26 cellular contexts compared by ENCODE assay signal in genomic region chr1:54169068-54169467, GRCh38. TPM values are rescaled to one million over a fixed set of nuclear protein-coding genes. Genes with fewer than 3 reads are reported as not detected.
DNase-seq lines count a peak whose midpoint lies in the region; ATAC-seq, FAIRE-seq and TF ChIP-seq lines count a peak whose summit lies in the region.
"Had no signal": no experiment of that assay in that cellular context is flagged by ENCODE, and none has a peak within 500 bp of the region (broad histone marks: within the 10 kb centered on the region; RNA-seq: fewer than 3 reads in every experiment).

No MANE protein-coding gene starts in this region.

- H3K27me3 ChIP-seq in HepG2 (ENCODE audit: control insufficient read depth in 1 of 2, insufficient read depth in 2 of 2, low read length in 2 of 2) (no peaks in the 10 kb centered on the region; a peak in 1 of 5 replicates), right lobe of liver (no peaks in the 10 kb centered on the region), K562 (ENCODE audit: control insufficient read depth in 2 of 2, insufficient read depth in 2 of 2, low read length in 2 of 2) (no peaks in the 10 kb centered on the region)
- no peaks in the 10 kb centered on the region for H3K27me3 ChIP-seq in naive thymus-derived CD4-positive, alpha-beta T cell (ENCODE audit: control insufficient read depth in 2 of 2, insufficient read depth in 2 of 2, low read length in 2 of 2)
- H3K27me3 ChIP-seq: BE2C, BLaER1 had no signal

- H3K4me1 Mint-ChIP-seq in naive thymus-derived CD4-positive, alpha-beta T cell = peaks cover 1 to 19% (median 16%) of the 10 kb centered on the region in 7 donors
- peaks cover 9% of the 10 kb centered on the region for H3K4me1 Mint-ChIP-seq in activated CD4-positive, alpha-beta T cell treated with anti-CD3 and anti-CD28 coated beads for 36 hours

- no peak for TF ChIP-seq RAD21 in HepG2 (CRISPR knock-in tag; IDR thresholded peaks at IDR 0.05)
- TF ChIP-seq RAD21 in K562 (CRISPR knock-in tag; conservative IDR thresholded peaks at IDR 0.05 in 1 of 2, IDR thresholded peaks at IDR 0.05 in 1 of 2) = no peak

- peak overlapping the region in 5 of 9 donors; percentile 5 to 69 (median 59) for H3K27ac Mint-ChIP-seq in naive thymus-derived CD4-positive, alpha-beta T cell
- H3K27ac Mint-ChIP-seq in activated CD4-positive, alpha-beta T cell treated with anti-CD3 and anti-CD28 coated beads for 36 hours = no peak overlapping the region
- H3K27ac Mint-ChIP-seq: CD4-positive, alpha-beta T cell had no signal

- H3K4me3 Mint-ChIP-seq in naive thymus-derived CD4-positive, alpha-beta T cell = no peak overlapping the region
- H3K4me3 Mint-ChIP-seq in activated CD4-positive, alpha-beta T cell treated with anti-CD3 and anti-CD28 coated beads for 36 hours = no peak overlapping the region
- H3K4me3 Mint-ChIP-seq: CD14-positive monocyte; CD4-positive, alpha-beta T cell; CD8-positive, alpha-beta T cell had no signal

- no peaks in the 10 kb centered on the region for H3K9me3 Mint-ChIP-seq in naive thymus-derived CD4-positive, alpha-beta T cell
- no peaks in the 10 kb centered on the region for H3K9me3 Mint-ChIP-seq in activated CD4-positive, alpha-beta T cell treated with anti-CD3 and anti-CD28 coated beads for 36 hours (ENCODE audit: low read depth)
- H3K9me3 Mint-ChIP-seq: CD14-positive monocyte; CD4-positive, alpha-beta T cell; CD8-positive, alpha-beta T cell had no signal

- in situ Hi-C loops in HepG2 (cut with HindIII; ENCODE audit: extremely low pct_ligation_motif_present, low pct_unique_long_range_greater_than_20kb) (no loop called here), K562 (cut with MboI) (no loop called here)

- H3K9ac ChIP-seq in HepG2 (ENCODE audit: insufficient read depth, low read depth, low read length) = no peak overlapping the region
- no peak overlapping the region for H3K9ac ChIP-seq in K562 (ENCODE audit: insufficient read depth in 1 of 2, low read depth in 2 of 2, low read length in 2 of 2)
- H3K9ac ChIP-seq: BLaER1 had no signal

- no peaks in the 10 kb centered on the region for H3K27me3 Mint-ChIP-seq in naive thymus-derived CD4-positive, alpha-beta T cell
- no peaks in the 10 kb centered on the region for H3K27me3 Mint-ChIP-seq in activated CD4-positive, alpha-beta T cell treated with anti-CD3 and anti-CD28 coated beads for 36 hours
- H3K27me3 Mint-ChIP-seq: CD4-positive, alpha-beta T cell had no signal

- H3K36me3 Mint-ChIP-seq in naive thymus-derived CD4-positive, alpha-beta T cell = peaks cover 0 to 13% (median 0%) of the 10 kb centered on the region in 5 donors
- H3K36me3 Mint-ChIP-seq in activated CD4-positive, alpha-beta T cell treated with anti-CD3 and anti-CD28 coated beads for 36 hours (ENCODE audit: low read depth) = no peaks in the 10 kb centered on the region

- H3K27ac ChIP-seq in HepG2 (ENCODE audit: extremely low read length, insufficient read depth, low read length) (no peak overlapping the region), right lobe of liver (no peak overlapping the region), K562 (ENCODE audit: extremely low read depth, low read depth, low read length) (no peak overlapping the region)
- no peak overlapping the region for H3K27ac ChIP-seq in naive thymus-derived CD4-positive, alpha-beta T cell (ENCODE audit: low read depth, low read length)
- H3K27ac ChIP-seq: BLaER1 had no signal

- DNase-seq in HepG2 (ENCODE audit: low spot score) (no peak), right lobe of liver (no peak), K562 (ENCODE audit: extremely low read depth in 1 of 4, low spot score in 3 of 4) (no peak), SK-N-DZ (ENCODE audit: low spot score) (no peak)
- DNase-seq in naive thymus-derived CD4-positive, alpha-beta T cell = no peak
- DNase-seq in activated CD4-positive, alpha-beta T cell treated with anti-CD3 and anti-CD28 coated beads for 36 hours = no peak
- DNase-seq: 8988T; ACHN; BE2C; C1 segment of cervical spinal cord; Caco-2; Calu3; CD4-positive, alpha-beta T cell; CD8-positive, alpha-beta T cell; DMS79 treated with DMSO at 0.1 percent for 48 hours; GF-D8 had no signal

- POLR2A ChIA-PET in HepG2 (lab: Yijun Ruan, JAX) (no interaction called here), K562 (lab: Yijun Ruan, JAX) (interaction anchor here (0.7 kb wide), 1 partner anchor 9 kb away, joined by 3 read pairs; no protein-coding TSS in a partner anchor)
- POLR2A ChIA-PET in naive thymus-derived CD4-positive, alpha-beta T cell (lab: Charles Lee) = interaction anchor here (0.6 kb wide), 1 partner anchor 225 kb away, joined by 3 read pairs; no protein-coding TSS in a partner anchor
- POLR2A ChIA-PET in activated CD4-positive, alpha-beta T cell treated with anti-CD3 and anti-CD28 coated beads for 36 hours (lab: Charles Lee) = no interaction called here

- intact Hi-C loops in HepG2 (cut with micrococcal nuclease; ENCODE audit: unreplicated experiment) = no loop called here
- intact Hi-C loops in right lobe of liver (cut with DNase I) = no loop called here
- intact Hi-C loops in K562 (cut with micrococcal nuclease) = loop anchor here (5.0 kb wide), 1 partner anchor 47 kb away; no protein-coding TSS in a partner anchor
- intact Hi-C loops in naive thymus-derived CD4-positive, alpha-beta T cell (cut with micrococcal nuclease) = no loop called here
- intact Hi-C loops in activated CD4-positive, alpha-beta T cell treated with anti-CD3 and anti-CD28 coated beads for 36 hours (cut with DNase I, micrococcal nuclease) = no loop called here

- H3K4me3 ChIP-seq in HepG2 (replicated peaks in 1 of 3; ENCODE audit: insufficient read depth in 1 of 3, low read depth in 2 of 3, low read length in 3 of 3) = no peak overlapping the region
- H3K4me3 ChIP-seq in right lobe of liver = no peak overlapping the region
- H3K4me3 ChIP-seq in K562 = no peak overlapping the region
- no peak overlapping the region for H3K4me3 ChIP-seq in naive thymus-derived CD4-positive, alpha-beta T cell (ENCODE audit: low read length)
- H3K4me3 ChIP-seq: BLaER1, GM12878 had no signal

- no peaks in the 10 kb centered on the region for H3K36me3 ChIP-seq in HepG2 (replicated peaks in 1 of 2; ENCODE audit: control insufficient read depth in 1 of 2, insufficient read depth in 2 of 2, low read length in 2 of 2)
- H3K36me3 ChIP-seq in right lobe of liver = no peaks in the 10 kb centered on the region
- H3K36me3 ChIP-seq in K562 (ENCODE audit: control insufficient read depth, insufficient read depth, low read length) = no peaks in the 10 kb centered on the region; the same call in 2 of the 3 replicates
- peaks cover 0 to 6% (median 0%) of the 10 kb centered on the region in 3 experiments for H3K36me3 ChIP-seq in naive thymus-derived CD4-positive, alpha-beta T cell (ENCODE audit: control insufficient read depth in 2 of 3, insufficient read depth in 3 of 3, low read length in 3 of 3)
- H3K36me3 ChIP-seq: BE2C had no signal

- H3K4me2 ChIP-seq in HepG2 (ENCODE audit: low read depth, low read length) = no peak overlapping the region
- H3K4me2 ChIP-seq in K562 (ENCODE audit: insufficient read depth, low read length) = no peak overlapping the region
- H3K4me2 ChIP-seq: BLaER1 had no signal

- TF ChIP-seq EP300 in HepG2 (IDR thresholded peaks at IDR 0.05; ENCODE audit: low read depth in 2 of 2, low read length in 2 of 2) = no peak
- TF ChIP-seq EP300 in HepG2 (CRISPR knock-in tag; IDR thresholded peaks at IDR 0.05; ENCODE audit: borderline replicate concordance) = no peak
- no peak for TF ChIP-seq EP300 in K562 (IDR thresholded peaks at IDR 0.05; ENCODE audit: low read length)

- no peak for ATAC-seq in HepG2
- ATAC-seq in right lobe of liver = no peak
- no peak for ATAC-seq in K562
- ATAC-seq in naive thymus-derived CD4-positive, alpha-beta T cell = no peak
- no peak for ATAC-seq in activated CD4-positive, alpha-beta T cell treated with anti-CD3 and anti-CD28 coated beads for 36 hours
- ATAC-seq: CD8-positive, alpha-beta T cell; GM12878 had no signal

- CTCF ChIA-PET in HepG2 (lab: Yijun Ruan, JAX; ENCODE audit: low intra/inter-chr PET ratio, low total read pairs) = no interaction called here
- CTCF ChIA-PET in K562 (lab: Yijun Ruan, JAX; ENCODE audit: low intra/inter-chr PET ratio) = no interaction called here
- CTCF ChIA-PET in naive thymus-derived CD4-positive, alpha-beta T cell (lab: Charles Lee) = no interaction called here
- CTCF ChIA-PET in activated CD4-positive, alpha-beta T cell treated with anti-CD3 and anti-CD28 coated beads for 36 hours (lab: Charles Lee) = interaction anchor here (0.7 kb wide), 1 partner anchor 465 kb away, joined by 3 read pairs; no protein-coding TSS in a partner anchor

- H3K79me2 ChIP-seq in HepG2 (ENCODE audit: insufficient read depth, low read length) (no peaks in the 10 kb centered on the region), K562 (ENCODE audit: control insufficient read depth, insufficient read depth, low read length) (no peaks in the 10 kb centered on the region)

- H4K20me1 ChIP-seq in HepG2 (ENCODE audit: insufficient read depth, low read length) (no peaks in the 10 kb centered on the region), K562 (replicated peaks; ENCODE audit: control insufficient read depth, insufficient read depth, low read length) (no peaks in the 10 kb centered on the region)
- H4K20me1 ChIP-seq: BLaER1 had no signal

- TF ChIP-seq POLR2A in HepG2 (IDR thresholded peaks at IDR 0.05; ENCODE audit: insufficient read depth in 1 of 2, low read depth in 2 of 2, low read length in 2 of 2) (no peak), right lobe of liver (IDR thresholded peaks at IDR 0.05) (no peak), K562 (conservative IDR thresholded peaks at IDR 0.05) (no peak)

- WGBS in HepG2 (ENCODE audit: low lambda C conversion rate) = 20% methylated on average over 3 of the region's 3 CpGs
- 72% methylated on average over 3 of the region's 3 CpGs for WGBS in right lobe of liver (ENCODE audit: insufficient coverage, low coverage, low lambda C conversion rate, missing lambda C conversion rate)
- 15% methylated on average over 3 of the region's 3 CpGs for WGBS in K562 (ENCODE audit: insufficient coverage, low coverage, missing lambda C conversion rate)

- TF ChIP-seq CTCF in HepG2 (CRISPR knock-in tag; IDR thresholded peaks at IDR 0.05) (no peak), right lobe of liver (IDR thresholded peaks at IDR 0.05) (no peak), K562 (IDR thresholded peaks at IDR 0.05 in 2 of 3, conservative IDR thresholded peaks at IDR 0.05 in 1 of 3; ENCODE audit: insufficient read depth in 2 of 3, low read depth in 1 of 3, low read length in 3 of 3) (no peak)

- H2AFZ ChIP-seq in HepG2 (ENCODE audit: low read length) = no peak overlapping the region
- H2AFZ ChIP-seq in K562 (ENCODE audit: low read depth, low read length) = no peak overlapping the region

- FAIRE-seq in HepG2 (lab: Jason Lieb, UNC) = no peak
- peak; percentile 46 for FAIRE-seq in K562 (lab: Jason Lieb, UNC)
- FAIRE-seq: A204.1, D721Med, G401.6, GM12878, GM12892, GM18507 had no signal

- no peaks in the 10 kb centered on the region for H3K9me1 ChIP-seq in K562 (ENCODE audit: control insufficient read depth, insufficient read depth, low read length)

- BruUV-seq in HepG2 (replicated peaks; lab: Mats Ljungman, UMichigan) (no TSS peak), K562 (replicated peaks; lab: Mats Ljungman, UMichigan) (no TSS peak)

- peaks cover 12% of the 10 kb centered on the region for H3K4me1 ChIP-seq in HepG2 (ENCODE audit: insufficient read depth, low read length)
- peaks cover 0 to 12% (median 0%) of the 10 kb centered on the region in 4 donors for H3K4me1 ChIP-seq in right lobe of liver
- H3K4me1 ChIP-seq in K562 (replicated peaks in 1 of 2; ENCODE audit: control insufficient read depth in 2 of 2, insufficient read depth in 2 of 2, low read length in 2 of 2) = peaks cover 0 to 7% of the 10 kb centered on the region in 2 experiments; a peak in 4 of 5 replicates
- H3K4me1 ChIP-seq in naive thymus-derived CD4-positive, alpha-beta T cell (ENCODE audit: control insufficient read depth in 2 of 2, insufficient read depth in 2 of 2, low read length in 2 of 2) = peaks cover 0 to 7% of the 10 kb centered on the region in 2 donors
- H3K4me1 ChIP-seq: BE2C had no signal

- H3K9me3 ChIP-seq in HepG2 (ENCODE audit: low read length) (no peaks in the 10 kb centered on the region), right lobe of liver (no peaks in the 10 kb centered on the region), K562 (replicated peaks; ENCODE audit: control insufficient read depth, insufficient read depth, low read depth, low read length) (no peaks in the 10 kb centered on the region)
- H3K9me3 ChIP-seq in naive thymus-derived CD4-positive, alpha-beta T cell (ENCODE audit: control insufficient read depth in 2 of 3, low read length in 3 of 3) = no peaks in the 10 kb centered on the region
- H3K9me3 ChIP-seq: BE2C, BLaER1, Caco-2 had no signal

RNA-seq across cellular contexts. Expression of gene CDCP2, which starts 16.3 kb away (rescaled TPM):
- total RNA-seq in HepG2 (2016; rRNA removed; fragmentation: Illumina TruSeq; extraction: Trizol) (not detected in 2 replicates), right lobe of liver (not detected), K562 (2014; rRNA removed) (not detected in 2 replicates), K562 (2014; rRNA removed; fragmentation: Illumina TruSeq; extraction: Trizol) (0.06 TPM in 1 of 2 replicates, not detected in the other), K562 (2015; rRNA removed; fragmentation: Illumina TruSeq; extraction: Trizol) (not detected in 2 replicates), K562 (2021) (not detected in 2 replicates)
- not detected in 2 replicates for total RNA-seq in HepG2 (2016; cell fraction: cytosol; rRNA removed; fragmentation: Illumina TruSeq; extraction: Trizol; ENCODE audit: low read depth)
- not detected in 2 replicates for total RNA-seq in HepG2 (2016; cell fraction: insoluble cytoplasmic fraction; rRNA removed; fragmentation: Illumina TruSeq; extraction: Trizol)
- not detected in 2 replicates for total RNA-seq in HepG2 (2016; cell fraction: membrane; rRNA removed; fragmentation: Illumina TruSeq; extraction: Trizol)
- total RNA-seq in HepG2 (2016; cell fraction: nucleus; rRNA removed; fragmentation: Illumina TruSeq; extraction: Trizol) = not detected in 2 replicates
- polyA plus RNA-seq in HepG2 (2011; rRNA removed) (0.03 TPM in 1 of 2 replicates, not detected in the other), K562 (2011; rRNA removed) (not detected in 2 replicates), K562 (2014; fragmentation: Illumina TruSeq; extraction: Trizol) (not detected in 2 replicates), K562 (2014; fragmentation: Nextera tagmentation; extraction: Ambion mirVana) (not detected), K562 (2014; rRNA removed) (0.05 TPM in 1 of 2 replicates, not detected in the other)
- not detected in 2 replicates for polyA plus RNA-seq in HepG2 (2011; cell fraction: cytosol; rRNA removed)
- not detected in 2 replicates for polyA plus RNA-seq in HepG2 (2011; cell fraction: nucleus; rRNA removed)
- not detected in 2 replicates for polyA plus RNA-seq in HepG2 (2012)
- polyA plus RNA-seq in HepG2 (2016; cell fraction: cytosol; fragmentation: Illumina TruSeq; extraction: Trizol; ENCODE audit: low read depth) = not detected in 2 replicates
- polyA plus RNA-seq in HepG2 (2016; cell fraction: insoluble cytoplasmic fraction; fragmentation: Illumina TruSeq; extraction: Trizol; ENCODE audit: low read depth) = not detected in 2 replicates
- polyA plus RNA-seq in HepG2 (2016; cell fraction: membrane; fragmentation: Illumina TruSeq; extraction: Trizol; ENCODE audit: low read depth) = not detected in 2 replicates
- not detected in 2 replicates for polyA plus RNA-seq in HepG2 (2016; cell fraction: nucleus; fragmentation: Illumina TruSeq; extraction: Trizol; ENCODE audit: insufficient read depth, low read depth)
- polyA minus RNA-seq in HepG2 (2011; rRNA and poly(A)+ RNA removed; ENCODE audit: low replicate concordance) = not detected in 2 replicates
- not detected in 2 replicates for polyA minus RNA-seq in HepG2 (2011; cell fraction: cytosol; rRNA and poly(A)+ RNA removed)
- polyA minus RNA-seq in HepG2 (2011; cell fraction: nucleus; rRNA and poly(A)+ RNA removed) = not detected in 2 replicates
- total RNA-seq in K562 (2011; cell fraction: chromatin; rRNA removed; ENCODE audit: low replicate concordance) = 0.14 and 0.21 TPM in 2 replicates
- total RNA-seq in K562 (2011; cell fraction: nucleolus; rRNA removed) = not detected in 2 replicates
- 0.22 TPM in 1 of 2 replicates, not detected in the other for total RNA-seq in K562 (2011; cell fraction: nucleoplasm; rRNA removed)
- 0.03 TPM in 1 of 2 replicates, not detected in the other for polyA plus RNA-seq in K562 (2011; cell fraction: cytosol; rRNA removed)
- polyA plus RNA-seq in K562 (2011; cell fraction: nucleus; rRNA removed) = not detected in 2 replicates
- not detected in 2 replicates for polyA plus RNA-seq in K562 (2012)
- polyA minus RNA-seq in K562 (2011; rRNA and poly(A)+ RNA removed) = 0.09 TPM in 1 of 2 replicates, not detected in the other
- polyA minus RNA-seq in K562 (2011; cell fraction: cytosol; rRNA and poly(A)+ RNA removed) = not detected in 2 replicates
- polyA minus RNA-seq in K562 (2011; cell fraction: nucleus; rRNA and poly(A)+ RNA removed) = not detected in 2 replicates
- total RNA-seq in naive thymus-derived CD4-positive, alpha-beta T cell = under 1 TPM in 2 of 5 experiments, not detected in 3; 0.22 to 0.30 TPM
- polyA plus RNA-seq in naive thymus-derived CD4-positive, alpha-beta T cell = not detected
- polyA plus RNA-seq in SK-N-DZ (2014; cell fraction: cytosol; rRNA removed) = not detected in 2 replicates
- not detected in 2 replicates for polyA plus RNA-seq in SK-N-DZ (2014; cell fraction: nucleus; rRNA removed)
- total RNA-seq in activated CD4-positive, alpha-beta T cell treated with anti-CD3 and anti-CD28 coated beads for 36 hours = not detected
- total RNA-seq: A673; Caco-2; Calu3; CD4-positive, alpha-beta T cell; CD8-positive, alpha-beta T cell had no signal
- polyA plus RNA-seq: AG04450, CD14-positive monocyte, GM12878 had no signal

RNA-seq across cellular contexts. Expression of gene CYB5RL, which starts 30.8 kb away (rescaled TPM):
- 4.1 and 5.0 TPM in 2 replicates for total RNA-seq in HepG2 (2016; rRNA removed; fragmentation: Illumina TruSeq; extraction: Trizol)
- 4.4 and 6.3 TPM in 2 replicates for total RNA-seq in HepG2 (2016; cell fraction: cytosol; rRNA removed; fragmentation: Illumina TruSeq; extraction: Trizol; ENCODE audit: low read depth)
- total RNA-seq in HepG2 (2016; cell fraction: insoluble cytoplasmic fraction; rRNA removed; fragmentation: Illumina TruSeq; extraction: Trizol) = 4.6 and 4.8 TPM in 2 replicates
- 4.8 and 6.3 TPM in 2 replicates for total RNA-seq in HepG2 (2016; cell fraction: membrane; rRNA removed; fragmentation: Illumina TruSeq; extraction: Trizol)
- total RNA-seq in HepG2 (2016; cell fraction: nucleus; rRNA removed; fragmentation: Illumina TruSeq; extraction: Trizol) = 2.2 and 3.2 TPM in 2 replicates
- 3.7 and 3.9 TPM in 2 replicates for polyA plus RNA-seq in HepG2 (2011; rRNA removed)
- polyA plus RNA-seq in HepG2 (2011; cell fraction: cytosol; rRNA removed) = 3.2 TPM in 2 replicates
- 6.4 and 7.3 TPM in 2 replicates for polyA plus RNA-seq in HepG2 (2011; cell fraction: nucleus; rRNA removed)
- polyA plus RNA-seq in HepG2 (2012) = 2.2 and 2.6 TPM in 2 replicates
- polyA plus RNA-seq in HepG2 (2016; cell fraction: cytosol; fragmentation: Illumina TruSeq; extraction: Trizol; ENCODE audit: low read depth) = 5.6 and 6.5 TPM in 2 replicates
- polyA plus RNA-seq in HepG2 (2016; cell fraction: insoluble cytoplasmic fraction; fragmentation: Illumina TruSeq; extraction: Trizol; ENCODE audit: low read depth) = 2.7 and 2.9 TPM in 2 replicates
- polyA plus RNA-seq in HepG2 (2016; cell fraction: membrane; fragmentation: Illumina TruSeq; extraction: Trizol; ENCODE audit: low read depth) = 3.5 and 4.4 TPM in 2 replicates
- 4.5 and 5.3 TPM in 2 replicates for polyA plus RNA-seq in HepG2 (2016; cell fraction: nucleus; fragmentation: Illumina TruSeq; extraction: Trizol; ENCODE audit: insufficient read depth, low read depth)
- 5.6 and 19.2 TPM in 2 replicates for polyA minus RNA-seq in HepG2 (2011; rRNA and poly(A)+ RNA removed; ENCODE audit: low replicate concordance)
- 0.79 and 1.4 TPM in 2 replicates for polyA minus RNA-seq in HepG2 (2011; cell fraction: cytosol; rRNA and poly(A)+ RNA removed)
- polyA minus RNA-seq in HepG2 (2011; cell fraction: nucleus; rRNA and poly(A)+ RNA removed) = 3.5 and 6.2 TPM in 2 replicates
- 1 to 10 TPM; 2.5 to 4.6 (median 3.0) TPM for total RNA-seq in right lobe of liver
- total RNA-seq in K562 (2011; cell fraction: chromatin; rRNA removed; ENCODE audit: low replicate concordance) = 21.5 and 31.8 TPM in 2 replicates
- 25.8 and 27.7 TPM in 2 replicates for total RNA-seq in K562 (2011; cell fraction: nucleolus; rRNA removed)
- 22.4 and 29.6 TPM in 2 replicates for total RNA-seq in K562 (2011; cell fraction: nucleoplasm; rRNA removed)
- total RNA-seq in K562 (2014; rRNA removed) = 7.9 and 9.6 TPM in 2 replicates
- 8.3 and 11.2 TPM in 2 replicates for total RNA-seq in K562 (2014; rRNA removed; fragmentation: Illumina TruSeq; extraction: Trizol)
- 10.5 and 12.7 TPM in 2 replicates for total RNA-seq in K562 (2015; rRNA removed; fragmentation: Illumina TruSeq; extraction: Trizol)
- total RNA-seq in K562 (2021) = 15.2 and 16.9 TPM in 2 replicates
- polyA plus RNA-seq in K562 (2011; rRNA removed) = 11.3 and 12.3 TPM in 2 replicates
- 15.1 and 18.6 TPM in 2 replicates for polyA plus RNA-seq in K562 (2011; cell fraction: cytosol; rRNA removed)
- polyA plus RNA-seq in K562 (2011; cell fraction: nucleus; rRNA removed) = 11.4 and 21.0 TPM in 2 replicates
- 9.8 and 11.3 TPM in 2 replicates for polyA plus RNA-seq in K562 (2012)
- polyA plus RNA-seq in K562 (2014; fragmentation: Illumina TruSeq; extraction: Trizol) = 14.7 and 18.0 TPM in 2 replicates
- polyA plus RNA-seq in K562 (2014; fragmentation: Nextera tagmentation; extraction: Ambion mirVana) = 1 to 10 TPM; 8.8 to 8.9 TPM
- polyA plus RNA-seq in K562 (2014; rRNA removed) = 9.4 and 13.3 TPM in 2 replicates
- polyA minus RNA-seq in K562 (2011; rRNA and poly(A)+ RNA removed) = 8.3 and 14.1 TPM in 2 replicates
- 6.2 and 7.9 TPM in 2 replicates for polyA minus RNA-seq in K562 (2011; cell fraction: cytosol; rRNA and poly(A)+ RNA removed)
- polyA minus RNA-seq in K562 (2011; cell fraction: nucleus; rRNA and poly(A)+ RNA removed) = 8.2 and 11.0 TPM in 2 replicates
- total RNA-seq in naive thymus-derived CD4-positive, alpha-beta T cell = 10 to 100 TPM in 2 of 5 experiments, 1 to 10 TPM in 3; 5.1 to 13.5 (median 7.1) TPM
- 1 to 10 TPM; 3.4 to 3.6 TPM for polyA plus RNA-seq in naive thymus-derived CD4-positive, alpha-beta T cell
- 12.1 and 18.6 TPM in 2 replicates for polyA plus RNA-seq in SK-N-DZ (2014; cell fraction: cytosol; rRNA removed)
- polyA plus RNA-seq in SK-N-DZ (2014; cell fraction: nucleus; rRNA removed) = 11.0 and 14.0 TPM in 2 replicates
- 10 to 100 TPM; 13.1 to 13.5 TPM for total RNA-seq in activated CD4-positive, alpha-beta T cell treated with anti-CD3 and anti-CD28 coated beads for 36 hours

RNA-seq across cellular contexts. Expression of gene MRPL37, which starts 30.9 kb away (rescaled TPM):
- total RNA-seq in HepG2 (2016; rRNA removed; fragmentation: Illumina TruSeq; extraction: Trizol) (127 and 143 TPM in 2 replicates), right lobe of liver (100 to 1,000 TPM in 1 of 6 experiments, 10 to 100 TPM in 5; 56.2 to 108 (median 73.4) TPM), K562 (2014; rRNA removed) (193 and 248 TPM in 2 replicates), K562 (2014; rRNA removed; fragmentation: Illumina TruSeq; extraction: Trizol) (152 TPM in 2 replicates), K562 (2015; rRNA removed; fragmentation: Illumina TruSeq; extraction: Trizol) (175 and 180 TPM in 2 replicates), K562 (2021) (226 and 236 TPM in 2 replicates)
- 107 and 109 TPM in 2 replicates for total RNA-seq in HepG2 (2016; cell fraction: cytosol; rRNA removed; fragmentation: Illumina TruSeq; extraction: Trizol; ENCODE audit: low read depth)
- total RNA-seq in HepG2 (2016; cell fraction: insoluble cytoplasmic fraction; rRNA removed; fragmentation: Illumina TruSeq; extraction: Trizol) = 123 and 145 TPM in 2 replicates
- total RNA-seq in HepG2 (2016; cell fraction: membrane; rRNA removed; fragmentation: Illumina TruSeq; extraction: Trizol) = 128 and 139 TPM in 2 replicates
- 50.3 and 58.7 TPM in 2 replicates for total RNA-seq in HepG2 (2016; cell fraction: nucleus; rRNA removed; fragmentation: Illumina TruSeq; extraction: Trizol)
- polyA plus RNA-seq in HepG2 (2011; rRNA removed) (26.5 and 31.7 TPM in 2 replicates), K562 (2011; rRNA removed) (66.9 and 72.9 TPM in 2 replicates), K562 (2014; fragmentation: Illumina TruSeq; extraction: Trizol) (244 and 303 TPM in 2 replicates), K562 (2014; fragmentation: Nextera tagmentation; extraction: Ambion mirVana) (10 to 100 TPM; 52.2 to 79.7 TPM), K562 (2014; rRNA removed) (202 and 235 TPM in 2 replicates)
- polyA plus RNA-seq in HepG2 (2011; cell fraction: cytosol; rRNA removed) = 31.8 and 37.2 TPM in 2 replicates
- 15.6 and 18.1 TPM in 2 replicates for polyA plus RNA-seq in HepG2 (2011; cell fraction: nucleus; rRNA removed)
- polyA plus RNA-seq in HepG2 (2012) = 81.3 and 106 TPM in 2 replicates
- 175 and 183 TPM in 2 replicates for polyA plus RNA-seq in HepG2 (2016; cell fraction: cytosol; fragmentation: Illumina TruSeq; extraction: Trizol; ENCODE audit: low read depth)
- 248 and 256 TPM in 2 replicates for polyA plus RNA-seq in HepG2 (2016; cell fraction: insoluble cytoplasmic fraction; fragmentation: Illumina TruSeq; extraction: Trizol; ENCODE audit: low read depth)
- polyA plus RNA-seq in HepG2 (2016; cell fraction: membrane; fragmentation: Illumina TruSeq; extraction: Trizol; ENCODE audit: low read depth) = 177 and 183 TPM in 2 replicates
- polyA plus RNA-seq in HepG2 (2016; cell fraction: nucleus; fragmentation: Illumina TruSeq; extraction: Trizol; ENCODE audit: insufficient read depth, low read depth) = 106 TPM in 2 replicates
- 34.6 and 75.1 TPM in 2 replicates for polyA minus RNA-seq in HepG2 (2011; rRNA and poly(A)+ RNA removed; ENCODE audit: low replicate concordance)
- polyA minus RNA-seq in HepG2 (2011; cell fraction: cytosol; rRNA and poly(A)+ RNA removed) = 16.6 and 17.3 TPM in 2 replicates
- 12.8 and 13.4 TPM in 2 replicates for polyA minus RNA-seq in HepG2 (2011; cell fraction: nucleus; rRNA and poly(A)+ RNA removed)
- 14.4 and 25.2 TPM in 2 replicates for total RNA-seq in K562 (2011; cell fraction: chromatin; rRNA removed; ENCODE audit: low replicate concordance)
- total RNA-seq in K562 (2011; cell fraction: nucleolus; rRNA removed) = 24.8 and 26.6 TPM in 2 replicates
- total RNA-seq in K562 (2011; cell fraction: nucleoplasm; rRNA removed) = 26.0 and 33.7 TPM in 2 replicates
- 93.0 and 93.1 TPM in 2 replicates for polyA plus RNA-seq in K562 (2011; cell fraction: cytosol; rRNA removed)
- 36.4 and 42.0 TPM in 2 replicates for polyA plus RNA-seq in K562 (2011; cell fraction: nucleus; rRNA removed)
- 179 and 203 TPM in 2 replicates for polyA plus RNA-seq in K562 (2012)
- polyA minus RNA-seq in K562 (2011; rRNA and poly(A)+ RNA removed) = 31.8 and 36.8 TPM in 2 replicates
- 32.4 and 42.5 TPM in 2 replicates for polyA minus RNA-seq in K562 (2011; cell fraction: cytosol; rRNA and poly(A)+ RNA removed)
- polyA minus RNA-seq in K562 (2011; cell fraction: nucleus; rRNA and poly(A)+ RNA removed) = 12.3 and 19.7 TPM in 2 replicates
- 10 to 100 TPM; 25.4 to 86.7 (median 36.4) TPM for total RNA-seq in naive thymus-derived CD4-positive, alpha-beta T cell
- 10 to 100 TPM; 54.8 to 64.1 TPM for polyA plus RNA-seq in naive thymus-derived CD4-positive, alpha-beta T cell
- polyA plus RNA-seq in SK-N-DZ (2014; cell fraction: cytosol; rRNA removed) = 90.9 and 96.7 TPM in 2 replicates
- 51.6 and 56.6 TPM in 2 replicates for polyA plus RNA-seq in SK-N-DZ (2014; cell fraction: nucleus; rRNA removed)
- 100 to 1,000 TPM; 177 to 189 TPM for total RNA-seq in activated CD4-positive, alpha-beta T cell treated with anti-CD3 and anti-CD28 coated beads for 36 hours

Comparison
In these comparisons a context has a peak if more than half of its experiments do, and no peak if none do; other contexts are left out.
1. POLR2A ChIA-PET loops: an anchor here in K562 (0.7 kb wide) and naive thymus-derived CD4-positive, alpha-beta T cell (0.6 kb wide); none called in HepG2 and activated CD4-positive, alpha-beta T cell treated with anti-CD3 and anti-CD28 coated beads for 36 hours.
2. Of the 241 proteins assayed by ChIP-seq in both HepG2 and K562: peak only in HepG2: none; only in K562: ADNP, CHD4, HDAC2, KDM1A and MEIS2; in both: none; in neither: 236.